Comparison of ENCODE assay signal across 22 cellular contexts in genomic region chr11:65363770-65364169, GRCh38. TPM values are rescaled to one million over a fixed set of nuclear protein-coding genes. Genes with fewer than 3 reads are reported as not detected.
"Had no signal": no experiment of that assay in that cellular context is flagged by ENCODE, and none has a peak within 500 bp of the region (broad histone marks: within the 10 kb centered on the region; RNA-seq: fewer than 3 reads in every experiment).

No MANE protein-coding gene starts in this region.

- H3K27ac ChIP-seq: tibial artery, WERI-Rb-1 had no signal

- H3K27me3 ChIP-seq: left lung, tibial artery had no signal

- H3K36me3 Mint-ChIP-seq: activated CD8-positive, alpha-beta memory T cell treated with anti-CD3 and anti-CD28 coated beads, Interleukin-2, amount 10 ng/mL, durations not matched to agents 7 days and 5 days; activated naive CD8-positive, alpha-beta T cell treated with anti-CD3 and anti-CD28 coated beads, Interleukin-2, amount 10 ng/mL, durations not matched to agents 7 days and 5 days; brain had no signal

- FAIRE-seq: colon, endometrium, frontal cortex, kidney had no signal

- DNase-seq: activated CD4-positive, alpha-beta memory T cell treated with anti-CD3 and anti-CD28 coated beads, Interleukin-2, amount 10 ng/mL, durations not matched to agents 7 days and 5 days; activated CD4-positive, alpha-beta T cell treated with anti-CD3 and anti-CD28 coated beads for 4 hours; activated CD8-positive, alpha-beta memory T cell treated with anti-CD3 and anti-CD28 coated beads, Interleukin-2, amount 10 ng/mL, durations not matched to agents 7 days and 5 days; activated naive CD4-positive, alpha-beta T cell; activated naive CD8-positive, alpha-beta T cell treated with anti-CD3 and anti-CD28 coated beads, Interleukin-2, amount 10 ng/mL, durations not matched to agents 7 days and 5 days; caudate nucleus; head of caudate nucleus; kidney; left lung; midbrain; nephron progenitor cell; retina; stimulated activated naive CD4-positive, alpha-beta T cell treated with Interleukin-2 at 50 U/mL for 16 hours; tibial artery had no signal

- H3K4me3 ChIP-seq: left lung, tibial artery had no signal

- H3K27ac Mint-ChIP-seq: activated CD4-positive, alpha-beta memory T cell treated with anti-CD3 and anti-CD28 coated beads, Interleukin-2, amount 10 ng/mL, durations not matched to agents 7 days and 5 days; activated CD8-positive, alpha-beta memory T cell treated with anti-CD3 and anti-CD28 coated beads, Interleukin-2, amount 10 ng/mL, durations not matched to agents 7 days and 5 days; activated naive CD8-positive, alpha-beta T cell treated with anti-CD3 and anti-CD28 coated beads, Interleukin-2, amount 10 ng/mL, durations not matched to agents 7 days and 5 days; nephron progenitor cell had no signal

- H3K9me3 Mint-ChIP-seq: activated CD4-positive, alpha-beta memory T cell treated with anti-CD3 and anti-CD28 coated beads, Interleukin-2, amount 10 ng/mL, durations not matched to agents 7 days and 5 days; activated naive CD8-positive, alpha-beta T cell treated with anti-CD3 and anti-CD28 coated beads, Interleukin-2, amount 10 ng/mL, durations not matched to agents 7 days and 5 days; brain; nephron progenitor cell had no signal

- H3K4me3 Mint-ChIP-seq: activated CD4-positive, alpha-beta memory T cell treated with anti-CD3 and anti-CD28 coated beads, Interleukin-2, amount 10 ng/mL, durations not matched to agents 7 days and 5 days; activated CD8-positive, alpha-beta memory T cell treated with anti-CD3 and anti-CD28 coated beads, Interleukin-2, amount 10 ng/mL, durations not matched to agents 7 days and 5 days; activated naive CD8-positive, alpha-beta T cell treated with anti-CD3 and anti-CD28 coated beads, Interleukin-2, amount 10 ng/mL, durations not matched to agents 7 days and 5 days; brain; nephron progenitor cell had no signal

- ATAC-seq: activated CD8-positive, alpha-beta memory T cell treated with anti-CD3 and anti-CD28 coated beads, Interleukin-2, amount 10 ng/mL, durations not matched to agents 7 days and 5 days had no signal

- H3K9me3 ChIP-seq: left lung, tibial artery had no signal

- H3K27me3 Mint-ChIP-seq: activated CD4-positive, alpha-beta memory T cell treated with anti-CD3 and anti-CD28 coated beads, Interleukin-2, amount 10 ng/mL, durations not matched to agents 7 days and 5 days; activated CD8-positive, alpha-beta memory T cell treated with anti-CD3 and anti-CD28 coated beads, Interleukin-2, amount 10 ng/mL, durations not matched to agents 7 days and 5 days; activated naive CD8-positive, alpha-beta T cell treated with anti-CD3 and anti-CD28 coated beads, Interleukin-2, amount 10 ng/mL, durations not matched to agents 7 days and 5 days had no signal

- H3K36me3 ChIP-seq: left lung, tibial artery, WERI-Rb-1 had no signal

RNA-seq across cellular contexts. Expression of gene TIGD3, which starts 9.2 kb away (rescaled TPM):
- total RNA-seq: lung microvascular endothelial cell, posterior vena cava, subcutaneous adipose tissue had no signal
